In genomic region chr12:1628671-1629337, GRCh38 we compare ENCODE assay signal across 9 cellular contexts. TPM values are rescaled to one million over a fixed set of nuclear protein-coding genes. Genes with fewer than 3 reads are reported as not detected.
DNase-seq lines count a peak whose midpoint lies in the region; ATAC-seq and TF ChIP-seq lines count a peak whose summit lies in the region.
"Had no signal": no experiment of that assay in that cellular context is flagged by ENCODE, and none has a peak within 500 bp of the region (broad histone marks: within the 10 kb centered on the region; RNA-seq: fewer than 3 reads in every experiment).

Gene WNT5B (plus strand): TSS chr12:1629231. CDS start chr12:1631355, 2,124 bp downstream.

- no peaks in the 10 kb centered on the region for H3K9me3 Mint-ChIP-seq in activated T-helper 1 cell treated with anti-CD3 and anti-CD28 coated beads, Interleukin-12 subunit alpha, Interleukin-12 subunit beta, Interleukin-2, Interleukin-4 antibody, amounts not matched to agents 30 ng/mL and 10 ng/mL and 1 ng/mL, durations not matched to agents 14 hours and 24 hours and 36 hours
- no peaks in the 10 kb centered on the region for H3K9me3 Mint-ChIP-seq in stimulated activated effector memory CD8-positive, alpha-beta T cell treated with anti-CD3 and anti-CD28 coated beads, Interleukin-12 subunit alpha, Interleukin-12 subunit beta, amount 100 ng/mL, for 72 hours

- peak within 1 kb of the TSS; percentile 34 for H3K4me3 Mint-ChIP-seq in activated T-helper 1 cell treated with anti-CD3 and anti-CD28 coated beads, Interleukin-12 subunit alpha, Interleukin-12 subunit beta, Interleukin-2, Interleukin-4 antibody, amounts not matched to agents 30 ng/mL and 10 ng/mL and 1 ng/mL, durations not matched to agents 14 hours and 24 hours and 36 hours
- H3K4me3 Mint-ChIP-seq in stimulated activated effector memory CD8-positive, alpha-beta T cell treated with anti-CD3 and anti-CD28 coated beads, Interleukin-12 subunit alpha, Interleukin-12 subunit beta, amount 100 ng/mL, for 72 hours: peak within 1 kb of the TSS; percentile 63

- H3K4me1 Mint-ChIP-seq in activated T-helper 1 cell treated with anti-CD3 and anti-CD28 coated beads, Interleukin-12 subunit alpha, Interleukin-12 subunit beta, Interleukin-2, Interleukin-4 antibody, amounts not matched to agents 30 ng/mL and 10 ng/mL and 1 ng/mL, durations not matched to agents 14 hours and 24 hours and 36 hours (ENCODE audit: low read depth): peaks cover 13% of the 10 kb centered on the region
- peaks cover 7% of the 10 kb centered on the region for H3K4me1 Mint-ChIP-seq in stimulated activated effector memory CD8-positive, alpha-beta T cell treated with anti-CD3 and anti-CD28 coated beads, Interleukin-12 subunit alpha, Interleukin-12 subunit beta, amount 100 ng/mL, for 72 hours

- intact Hi-C loops in activated T-helper 1 cell treated with anti-CD3 and anti-CD28 coated beads, Interleukin-12 subunit alpha, Interleukin-12 subunit beta, Interleukin-2, Interleukin-4 antibody, amounts not matched to agents 30 ng/mL and 10 ng/mL and 1 ng/mL, durations not matched to agents 14 hours and 24 hours and 36 hours (cut with micrococcal nuclease): no loop called here
- intact Hi-C loops in adrenal gland (cut with DNase I): no loop called here

- H3K27me3 ChIP-seq in iPS-20b (ENCODE audit: insufficient read depth, low read length): peaks cover 74% of the 10 kb centered on the region
- no peaks in the 10 kb centered on the region for H3K27me3 ChIP-seq in adrenal gland

- H3K27me3 Mint-ChIP-seq in activated T-helper 1 cell treated with anti-CD3 and anti-CD28 coated beads, Interleukin-12 subunit alpha, Interleukin-12 subunit beta, Interleukin-2, Interleukin-4 antibody, amounts not matched to agents 30 ng/mL and 10 ng/mL and 1 ng/mL, durations not matched to agents 14 hours and 24 hours and 36 hours (ENCODE audit: insufficient read depth): peaks cover 56% of the 10 kb centered on the region

- 79 to 85% (median 81%) methylated on average over 17 of the region's 17 CpGs for WGBS in adrenal gland, 4 donors

- H3K36me3 ChIP-seq in HEK293 (ENCODE audit: control insufficient read depth in 2 of 2, insufficient read depth in 1 of 2, low read length in 2 of 2) (peaks cover 0 to 8% of the 10 kb centered on the region in 2 experiments; a peak in 1 of 3 replicates), iPS-20b (ENCODE audit: insufficient read depth, low read depth, low read length) (no peaks in the 10 kb centered on the region), adrenal gland (replicated peaks in 1 of 2) (no peaks in the 10 kb centered on the region)

- H3K9ac ChIP-seq in iPS-20b (ENCODE audit: low read depth, low read length): no peak within 1 kb of the TSS

- ATAC-seq in stimulated activated effector memory CD8-positive, alpha-beta T cell treated with anti-CD3 and anti-CD28 coated beads, Interleukin-12 subunit alpha, Interleukin-12 subunit beta, amount 100 ng/mL, for 72 hours: no peak

- H3K4me1 ChIP-seq in HEK293 (ENCODE audit: control insufficient read depth, insufficient read depth, low read length) (peaks cover 3% of the 10 kb centered on the region; the same call in 1 of the 2 replicates), iPS-20b (ENCODE audit: insufficient read depth, low read length) (peaks cover 9% of the 10 kb centered on the region; the same call in 1 of the 2 replicates), adrenal gland (replicated peaks in 1 of 2) (peaks cover 0 to 13% of the 10 kb centered on the region in 2 donors)

- POLR2A ChIA-PET in HEK293 (lab: Yijun Ruan, JAX): interaction anchor here (0.5 to 1.4 kb wide), 3 partner anchors 29 to 175 kb away, joined by 3 to 6 read pairs (median 4); no protein-coding TSS in a partner anchor

- no peak for DNase-seq in activated T-helper 1 cell treated with anti-CD3 and anti-CD28 coated beads, Interleukin-12 subunit alpha, Interleukin-12 subunit beta, Interleukin-2, Interleukin-4 antibody, amounts not matched to agents 30 ng/mL and 10 ng/mL and 1 ng/mL, durations not matched to agents 14 hours and 24 hours and 36 hours (ENCODE audit: low spot score)
- DNase-seq in stimulated activated effector memory CD8-positive, alpha-beta T cell treated with anti-CD3 and anti-CD28 coated beads, Interleukin-12 subunit alpha, Interleukin-12 subunit beta, amount 100 ng/mL, for 72 hours (ENCODE audit: low spot score in 2 of 2): no peak
- no peak for DNase-seq in RKO (ENCODE audit: low spot score)
- no peak for DNase-seq in NCI-H2029 (lab: John Stamatoyannopoulos, UW)
- no peak for DNase-seq in adrenal gland
- no peak for DNase-seq in H4 (ENCODE audit: low spot score)
- DNase-seq: activated CD4-positive, CD25-positive, alpha-beta regulatory T cell treated with anti-CD3 and anti-CD28 coated beads, Interleukin-2, amount 50 U/mL, for 72 hours had no signal

- H3K9me3 ChIP-seq in HEK293 (ENCODE audit: control insufficient read depth, insufficient read depth, low read depth, low read length) (no peaks in the 10 kb centered on the region), iPS-20b (ENCODE audit: insufficient read depth, low read depth, low read length) (no peaks in the 10 kb centered on the region), adrenal gland (replicated peaks in 1 of 3) (no peaks in the 10 kb centered on the region)

- H3K27ac ChIP-seq in HEK293 (ENCODE audit: extremely low read depth, low read depth, low read length) (no peak within 1 kb of the TSS), iPS-20b (ENCODE audit: low read length) (no peak within 1 kb of the TSS), adrenal gland (no peak within 1 kb of the TSS)

- CTCF ChIA-PET in HEK293 (lab: Yijun Ruan, JAX): interaction anchor here (0.6 to 1.5 kb wide), 4 partner anchors 12 to 166 kb away, joined by 3 to 6 read pairs (median 4); no protein-coding TSS in a partner anchor

- H3K27ac Mint-ChIP-seq in activated T-helper 1 cell treated with anti-CD3 and anti-CD28 coated beads, Interleukin-12 subunit alpha, Interleukin-12 subunit beta, Interleukin-2, Interleukin-4 antibody, amounts not matched to agents 30 ng/mL and 10 ng/mL and 1 ng/mL, durations not matched to agents 14 hours and 24 hours and 36 hours: no peak within 1 kb of the TSS
- H3K27ac Mint-ChIP-seq in stimulated activated effector memory CD8-positive, alpha-beta T cell treated with anti-CD3 and anti-CD28 coated beads, Interleukin-12 subunit alpha, Interleukin-12 subunit beta, amount 100 ng/mL, for 72 hours: no peak within 1 kb of the TSS

- peaks cover 2% of the 10 kb centered on the region for H3K36me3 Mint-ChIP-seq in activated T-helper 1 cell treated with anti-CD3 and anti-CD28 coated beads, Interleukin-12 subunit alpha, Interleukin-12 subunit beta, Interleukin-2, Interleukin-4 antibody, amounts not matched to agents 30 ng/mL and 10 ng/mL and 1 ng/mL, durations not matched to agents 14 hours and 24 hours and 36 hours (ENCODE audit: low read depth)
- no peaks in the 10 kb centered on the region for H3K36me3 Mint-ChIP-seq in stimulated activated effector memory CD8-positive, alpha-beta T cell treated with anti-CD3 and anti-CD28 coated beads, Interleukin-12 subunit alpha, Interleukin-12 subunit beta, amount 100 ng/mL, for 72 hours

- TF ChIP-seq CTCF in HEK293 (tag by site-specific recombination; IDR thresholded peaks at IDR 0.05) (no peak), adrenal gland (IDR thresholded peaks at IDR 0.05) (no peak)

- H3K4me3 ChIP-seq in HEK293 (ENCODE audit: low read depth, low read length): peak within 1 kb of the TSS; percentile 31
- peak within 1 kb of the TSS; percentile 63 for H3K4me3 ChIP-seq in iPS-20b (ENCODE audit: low read length)
- H3K4me3 ChIP-seq in adrenal gland: peak within 1 kb of the TSS in 2 of 4 donors; percentile 10 to 73

- no peak for TF ChIP-seq POLR2A in adrenal gland (IDR thresholded peaks at IDR 0.05)

TF ChIP-seq in HEK293, 187 proteins besides CTCF, POLR2A, EP300 and RAD21 (continues in another document):
- no peak for TF ChIP-seq ZNF280C (tag by site-specific recombination; IDR thresholded peaks at IDR 0.05)
- no peak for TF ChIP-seq ZNF18 (tag by site-specific recombination; IDR thresholded peaks at IDR 0.05)
- no peak for TF ChIP-seq ZNF394 (tag by site-specific recombination; IDR thresholded peaks at IDR 0.05; ENCODE audit: borderline replicate concordance)
- TF ChIP-seq TCF7L2 (IDR thresholded peaks at IDR 0.05; ENCODE audit: borderline replicate concordance, low read depth, low read length): no peak
- no peak for TF ChIP-seq ZNF768 (tag by site-specific recombination; IDR thresholded peaks at IDR 0.05)

RNA-seq across cellular contexts. Expression of gene WNT5B, which starts in this region (rescaled TPM):
- total RNA-seq in activated T-helper 1 cell treated with anti-CD3 and anti-CD28 coated beads, Interleukin-12 subunit alpha, Interleukin-12 subunit beta, Interleukin-2, Interleukin-4 antibody, amounts not matched to agents 30 ng/mL and 10 ng/mL and 1 ng/mL, durations not matched to agents 14 hours and 24 hours and 36 hours: 1.1 and 2.0 TPM in 2 replicates
- 10 to 100 TPM in 1 of 8 donors, 1 to 10 TPM in 6, under 1 TPM in 1; 0.97 to 11.1 (median 3.5) TPM for total RNA-seq in adrenal gland
- 1 to 10 TPM in 2 of 3 donors, under 1 TPM in 1; 0.57 to 1.3 (median 1.2) TPM for polyA plus RNA-seq in adrenal gland
- total RNA-seq in H4 (2014; rRNA removed; shearing (Covaris generic)): 3.8 and 6.4 TPM in 2 replicates
